ENCODE assay signal across 8 cellular contexts in genomic region chr6:11094411-11094851, GRCh38. TPM values are rescaled to one million over a fixed set of nuclear protein-coding genes. Genes with fewer than 3 reads are reported as not detected.
DNase-seq lines count a peak whose midpoint lies in the region; ATAC-seq, FAIRE-seq and TF ChIP-seq lines count a peak whose summit lies in the region.

No MANE protein-coding gene starts in this region.

- peak overlapping the region; percentile 80 for H2AFZ ChIP-seq in astrocyte (ENCODE audit: low read depth, low read length)

- no peaks in the 10 kb centered on the region for H3K9me3 Mint-ChIP-seq in astrocyte (ENCODE audit: unreplicated experiment)

- peak overlapping the region; percentile 97 for H3K27ac Mint-ChIP-seq in astrocyte (ENCODE audit: unreplicated experiment)

- H3K4me3 Mint-ChIP-seq in astrocyte (ENCODE audit: unreplicated experiment), result peak overlapping the region; percentile 99

- peak overlapping the region; percentile 98 for H3K4me2 ChIP-seq in astrocyte (ENCODE audit: low read length)

- peak; percentile 77 for DNase-seq in Daoy (ENCODE audit: low read depth)
- peak; percentile 62 for DNase-seq in RWPE2 (ENCODE audit: low spot score)
- peak; percentile 24 for DNase-seq in astrocyte (ENCODE audit: low read depth)
- DNase-seq in KG1 (lab: John Stamatoyannopoulos, UW), result no peak

- peaks cover 55% of the 10 kb centered on the region for H3K79me2 ChIP-seq in astrocyte (ENCODE audit: insufficient read depth, low read length)

- H3K27me3 ChIP-seq in RWPE2 (ENCODE audit: insufficient read depth, poor library complexity, severe bottlenecking), result no peaks in the 10 kb centered on the region
- no peaks in the 10 kb centered on the region for H3K27me3 ChIP-seq in astrocyte (ENCODE audit: insufficient read depth, low read length)
- H3K27me3 ChIP-seq in iPS-20b (ENCODE audit: insufficient read depth, low read length), result no peaks in the 10 kb centered on the region
- H3K27me3 ChIP-seq in skeletal muscle tissue (ENCODE audit: control insufficient read depth in 3 of 3, insufficient read depth in 3 of 3, low read length in 3 of 3), result no peaks in the 10 kb centered on the region

- ATAC-seq in GM19452 (IDR thresholded peaks at IDR 0.05; ENCODE audit: unreplicated experiment) (peak; percentile 36), HG03520 (IDR thresholded peaks at IDR 0.05; ENCODE audit: unreplicated experiment) (peak; percentile 31), RWPE2 (ENCODE audit: low read depth) (peak; percentile 44)

- no peaks in the 10 kb centered on the region for H3K27me3 Mint-ChIP-seq in astrocyte (ENCODE audit: low read depth, unreplicated experiment)

- H3K9me3 ChIP-seq in RWPE2 (ENCODE audit: severe bottlenecking) (no peaks in the 10 kb centered on the region), astrocyte (ENCODE audit: insufficient read depth, low read depth, low read length) (no peaks in the 10 kb centered on the region), iPS-20b (ENCODE audit: insufficient read depth, low read depth, low read length) (no peaks in the 10 kb centered on the region), skeletal muscle tissue (ENCODE audit: control insufficient read depth in 3 of 3, low read length in 3 of 3) (no peaks in the 10 kb centered on the region)

- TF ChIP-seq CTCF in RWPE2 (IDR thresholded peaks at IDR 0.05; ENCODE audit: poor library complexity, severe bottlenecking), result no peak
- TF ChIP-seq CTCF in astrocyte (IDR thresholded peaks at IDR 0.05; ENCODE audit: insufficient read depth, low read depth, low read length), result no peak

- H3K4me1 ChIP-seq in RWPE2 (ENCODE audit: insufficient read depth, poor library complexity, severe bottlenecking) (peaks cover 9% of the 10 kb centered on the region), astrocyte (ENCODE audit: insufficient read depth, low read length) (peaks cover 18% of the 10 kb centered on the region), iPS-20b (ENCODE audit: insufficient read depth, low read length) (peaks cover 12% of the 10 kb centered on the region; the same call in 1 of the 2 replicates), skeletal muscle tissue (ENCODE audit: control insufficient read depth in 3 of 3, insufficient read depth in 3 of 3, low read length in 3 of 3) (peaks cover 9 to 16% (median 10%) of the 10 kb centered on the region in 3 donors)

- peaks cover 40% of the 10 kb centered on the region for H4K20me1 ChIP-seq in astrocyte (ENCODE audit: insufficient read depth, low read length)

- H3K4me3 ChIP-seq in RWPE2 (ENCODE audit: severe bottlenecking) (peak overlapping the region; percentile 99), astrocyte (ENCODE audit: insufficient read depth, low read depth, low read length) (peak overlapping the region; percentile 88), iPS-20b (ENCODE audit: low read length) (peak overlapping the region; percentile 85), skeletal muscle tissue (ENCODE audit: low read length in 3 of 3) (peak overlapping the region; percentile 78 to 99 (median 97))

- FAIRE-seq in astrocyte (lab: Jason Lieb, UNC), result no peak

- peaks cover 8% of the 10 kb centered on the region for H3K36me3 ChIP-seq in RWPE2 (ENCODE audit: low read depth)
- H3K36me3 ChIP-seq in astrocyte (ENCODE audit: insufficient read depth, low read length), result no peaks in the 10 kb centered on the region
- H3K36me3 ChIP-seq in iPS-20b (ENCODE audit: insufficient read depth, low read depth, low read length), result no peaks in the 10 kb centered on the region
- H3K36me3 ChIP-seq in skeletal muscle tissue (ENCODE audit: control insufficient read depth in 3 of 3, insufficient read depth in 3 of 3, low read length in 3 of 3), result no peaks in the 10 kb centered on the region

- H3K9ac ChIP-seq in astrocyte (ENCODE audit: low read length) (peak overlapping the region; percentile 98), iPS-20b (ENCODE audit: low read depth, low read length) (peak overlapping the region; percentile 94), skeletal muscle tissue (ENCODE audit: low read depth in 1 of 3, low read length in 3 of 3) (peak overlapping the region; percentile 83 to 91 (median 87))

- H3K36me3 Mint-ChIP-seq in astrocyte (ENCODE audit: low read depth, unreplicated experiment), result peaks cover 4% of the 10 kb centered on the region

- peaks cover 7% of the 10 kb centered on the region for H3K4me1 Mint-ChIP-seq in astrocyte (ENCODE audit: low read depth, unreplicated experiment)

- H3K27ac ChIP-seq in RWPE2 (ENCODE audit: poor library complexity, severe bottlenecking) (peak overlapping the region; percentile 74), astrocyte (ENCODE audit: low read depth, low read length) (peak overlapping the region; percentile 97), iPS-20b (ENCODE audit: low read length) (peak overlapping the region; percentile 71), skeletal muscle tissue (ENCODE audit: low read depth, low read length) (peak overlapping the region; percentile 88)

RNA-seq across cellular contexts. Expression of gene SMIM13, which starts 0.8 kb away (rescaled TPM):
- 28.3 and 29.0 TPM in 2 replicates for total RNA-seq in Daoy (2014; rRNA removed; shearing (Covaris generic))
- total RNA-seq in astrocyte (23.7 and 24.2 TPM in 2 replicates), skeletal muscle tissue (7.8 TPM)

RNA-seq across cellular contexts. Expression of gene ERVFRD-1, which starts 17.1 kb away (rescaled TPM):
- total RNA-seq in Daoy (2014; rRNA removed; shearing (Covaris generic)), result not detected in 2 replicates
- total RNA-seq in astrocyte (not detected in 2 replicates), skeletal muscle tissue (not detected)

RNA-seq across cellular contexts. Expression of gene ELOVL2, which starts 50.3 kb away (rescaled TPM):
- total RNA-seq in Daoy (2014; rRNA removed; shearing (Covaris generic)), result 11.3 and 11.5 TPM in 2 replicates
- total RNA-seq in astrocyte, result 4.6 and 5.7 TPM in 2 replicates
- 0.52 TPM for total RNA-seq in skeletal muscle tissue
